Comparison of ENCODE assay signal across 8 cellular contexts in genomic region chr3:170180107-170180951, GRCh38. TPM values are rescaled to one million over a fixed set of nuclear protein-coding genes. Genes with fewer than 3 reads are reported as not detected.
DNase-seq lines count a peak whose midpoint lies in the region; ATAC-seq and TF ChIP-seq lines count a peak whose summit lies in the region.

No MANE protein-coding gene starts in this region.

- no peak for TF ChIP-seq RAD21 in neural cell (conservative IDR thresholded peaks at IDR 0.05)

- H3K27me3 Mint-ChIP-seq in CD8-positive, alpha-beta memory T cell, result no peaks in the 10 kb centered on the region

- peaks cover 29% of the 10 kb centered on the region for H3K79me2 ChIP-seq in neural cell (replicated peaks; ENCODE audit: insufficient read depth, low read length)

- 2 to 6% methylated on average over 15 to 16 of the region's 16 CpGs for WGBS in esophagus squamous epithelium, 2 donors

- intact Hi-C loops in esophagus squamous epithelium (cut with DNase I), result no loop called here

- DNase-seq in CD8-positive, alpha-beta memory T cell, result peak in 2 of 5 donors; percentile 27 to 44
- peak; percentile 1 for DNase-seq in T-helper 9 cell
- DNase-seq in esophagus squamous epithelium (lab: John Stamatoyannopoulos, UW), result no peak
- DNase-seq in putamen (ENCODE audit: low spot score), result no peak
- DNase-seq in ureter (ENCODE audit: low spot score), result no peak

- peak in 1 of 4 donors; percentile 14 for TF ChIP-seq POLR2A in esophagus squamous epithelium (IDR thresholded peaks at IDR 0.05)

- peaks cover 0 to 2% (median 0%) of the 10 kb centered on the region in 5 donors for H3K9me3 Mint-ChIP-seq in CD8-positive, alpha-beta memory T cell

- H3K27me3 ChIP-seq in CD8-positive, alpha-beta memory T cell (ENCODE audit: insufficient read depth, low read length, poor library complexity, severe bottlenecking), result no peaks in the 10 kb centered on the region
- H3K27me3 ChIP-seq in esophagus squamous epithelium (no peaks in the 10 kb centered on the region), neural cell (ENCODE audit: insufficient read depth, low read depth, low read length) (no peaks in the 10 kb centered on the region)

- peak overlapping the region; percentile 54 for H3K4me2 ChIP-seq in neural cell (ENCODE audit: low read length)

- peaks cover 3 to 34% (median 10%) of the 10 kb centered on the region in 3 donors for H3K36me3 Mint-ChIP-seq in CD8-positive, alpha-beta memory T cell

- peaks cover 29% of the 10 kb centered on the region for H3K4me1 ChIP-seq in CD8-positive, alpha-beta memory T cell (ENCODE audit: insufficient read depth, low read length)
- peaks cover 0 to 43% (median 18%) of the 10 kb centered on the region in 3 donors for H3K4me1 ChIP-seq in esophagus squamous epithelium

- H3K27ac Mint-ChIP-seq in CD8-positive, alpha-beta memory T cell, result peak overlapping the region; percentile 96 to 100 (median 100)

- TF ChIP-seq CTCF in esophagus squamous epithelium (IDR thresholded peaks at IDR 0.05), result no peak
- no peak for TF ChIP-seq CTCF in neural cell (IDR thresholded peaks at IDR 0.05; ENCODE audit: poor library complexity, severe bottlenecking)

- H3K4me3 ChIP-seq in CD8-positive, alpha-beta memory T cell (ENCODE audit: low read length), result peak overlapping the region; percentile 67
- H3K4me3 ChIP-seq in esophagus squamous epithelium (peak overlapping the region; percentile 73 to 87 (median 76)), neural cell (ENCODE audit: low read length) (peak overlapping the region; percentile 96)

- CTCF ChIA-PET in CD8-positive, alpha-beta memory T cell (lab: Charles Lee), result interaction anchor here (1.1 to 2.2 kb wide), 4 partner anchors 9 to 177 kb away, joined by 3 to 13 read pairs (median 3); partner anchors contain the start of gene SKIL

- H3K9me2 ChIP-seq in neural cell (ENCODE audit: insufficient read depth, low read length), result no peaks in the 10 kb centered on the region

- peaks cover 19% of the 10 kb centered on the region for H3K36me3 ChIP-seq in CD8-positive, alpha-beta memory T cell (ENCODE audit: insufficient read depth, low read length)
- H3K36me3 ChIP-seq in esophagus squamous epithelium (peaks cover 0 to 36% (median 0%) of the 10 kb centered on the region in 3 donors), neural cell (ENCODE audit: insufficient read depth, low read length) (no peaks in the 10 kb centered on the region)

- POLR2A ChIA-PET in CD8-positive, alpha-beta memory T cell (lab: Charles Lee), result interaction anchor here (0.5 to 2.6 kb wide), 8 partner anchors 42 to 1924 kb away, joined by 3 to 20 read pairs (median 5); partner anchors contain the start of genes PRKCI, SEC62, SKIL and TERC

- no peak for TF ChIP-seq EP300 in neural cell (conservative IDR thresholded peaks at IDR 0.05; ENCODE audit: poor library complexity, severe bottlenecking)

- no peaks in the 10 kb centered on the region for H4K20me1 ChIP-seq in neural cell (ENCODE audit: insufficient read depth)

- H3K9ac ChIP-seq in neural cell (ENCODE audit: low read length), result peak overlapping the region; percentile 97

- H3K9me3 ChIP-seq in CD8-positive, alpha-beta memory T cell (ENCODE audit: low read length), result no peaks in the 10 kb centered on the region
- no peaks in the 10 kb centered on the region for H3K9me3 ChIP-seq in esophagus squamous epithelium
- no peaks in the 10 kb centered on the region for H3K9me3 ChIP-seq in neural cell (ENCODE audit: low read length)

- H3F3A ChIP-seq in neural cell (ENCODE audit: insufficient read depth, low read length, poor library complexity, severe bottlenecking), result no peaks in the 10 kb centered on the region

- peak overlapping the region; percentile 87 for H2AFZ ChIP-seq in neural cell (ENCODE audit: low read depth, low read length)

- ATAC-seq in GM19351 (IDR thresholded peaks at IDR 0.05; ENCODE audit: unreplicated experiment) (peak; percentile 26), HG03432 (IDR thresholded peaks at IDR 0.05; ENCODE audit: unreplicated experiment) (peak; percentile 28)

- H3K27ac ChIP-seq in CD8-positive, alpha-beta memory T cell (ENCODE audit: low read depth, low read length), result peak overlapping the region; percentile 99
- H3K27ac ChIP-seq in esophagus squamous epithelium (peak overlapping the region; percentile 91 to 99 (median 96)), neural cell (ENCODE audit: low read length) (peak overlapping the region; percentile 93)

- peak overlapping the region; percentile 88 to 100 (median 100) for H3K4me3 Mint-ChIP-seq in CD8-positive, alpha-beta memory T cell

- H3K4me1 Mint-ChIP-seq in CD8-positive, alpha-beta memory T cell, result peaks cover 34 to 48% (median 42%) of the 10 kb centered on the region in 3 donors

TF ChIP-seq in neural cell, 6 proteins besides CTCF, POLR2A, EP300 and RAD21:
- TF ChIP-seq POLR2AphosphoS5 (IDR thresholded peaks at IDR 0.05) (no peak), EZH2 (IDR thresholded peaks at IDR 0.05; ENCODE audit: borderline replicate concordance, insufficient read depth, low read length, poor library complexity, severe bottlenecking) (no peak), TAF1 (IDR thresholded peaks at IDR 0.05; ENCODE audit: low read depth) (no peak), REST (IDR thresholded peaks at IDR 0.05; ENCODE audit: borderline replicate concordance) (no peak), SMC3 (conservative IDR thresholded peaks at IDR 0.05; ENCODE audit: poor library complexity) (no peak), MXI1 (conservative IDR thresholded peaks at IDR 0.05; ENCODE audit: poor library complexity, severe bottlenecking) (no peak)
TF ChIP-seq in neural cell: peak in this region for 0.

RNA-seq across cellular contexts. Expression of gene PHC3, which starts 1.2 kb away (rescaled TPM):
- total RNA-seq in CD8-positive, alpha-beta memory T cell, result 10 to 100 TPM; 55.5 to 58.9 TPM
- 48.3 TPM for polyA plus RNA-seq in CD8-positive, alpha-beta memory T cell
- total RNA-seq in esophagus squamous epithelium (10 to 100 TPM; 22.1 to 47.7 (median 25.4) TPM), ureter (118 TPM)
- polyA plus RNA-seq in neural cell, result 17.0 and 18.6 TPM in 2 replicates
- 60.9 and 69.3 TPM in 2 replicates for polyA minus RNA-seq in neural cell

RNA-seq across cellular contexts. Expression of gene PRKCI, which starts 41.9 kb away (rescaled TPM):
- total RNA-seq in CD8-positive, alpha-beta memory T cell, result 10 to 100 TPM; 19.9 to 21.7 TPM
- 14.9 TPM for polyA plus RNA-seq in CD8-positive, alpha-beta memory T cell
- total RNA-seq in esophagus squamous epithelium (10 to 100 TPM; 27.7 to 41.1 (median 35.3) TPM), ureter (65.5 TPM)
- 70.8 and 103 TPM in 2 replicates for polyA plus RNA-seq in neural cell
- polyA minus RNA-seq in neural cell, result 78.2 and 91.0 TPM in 2 replicates
